ENCODE assay signal across 1 cellular context in genomic region chr13:59806801-59807200, GRCh38.
TF ChIP-seq lines count a peak whose summit lies in the region.

No MANE protein-coding gene starts in this region.

TF ChIP-seq in HepG2, 621 proteins besides CTCF, POLR2A, EP300 and RAD21 (continued from another document):
- TF ChIP-seq, protein P1, sequence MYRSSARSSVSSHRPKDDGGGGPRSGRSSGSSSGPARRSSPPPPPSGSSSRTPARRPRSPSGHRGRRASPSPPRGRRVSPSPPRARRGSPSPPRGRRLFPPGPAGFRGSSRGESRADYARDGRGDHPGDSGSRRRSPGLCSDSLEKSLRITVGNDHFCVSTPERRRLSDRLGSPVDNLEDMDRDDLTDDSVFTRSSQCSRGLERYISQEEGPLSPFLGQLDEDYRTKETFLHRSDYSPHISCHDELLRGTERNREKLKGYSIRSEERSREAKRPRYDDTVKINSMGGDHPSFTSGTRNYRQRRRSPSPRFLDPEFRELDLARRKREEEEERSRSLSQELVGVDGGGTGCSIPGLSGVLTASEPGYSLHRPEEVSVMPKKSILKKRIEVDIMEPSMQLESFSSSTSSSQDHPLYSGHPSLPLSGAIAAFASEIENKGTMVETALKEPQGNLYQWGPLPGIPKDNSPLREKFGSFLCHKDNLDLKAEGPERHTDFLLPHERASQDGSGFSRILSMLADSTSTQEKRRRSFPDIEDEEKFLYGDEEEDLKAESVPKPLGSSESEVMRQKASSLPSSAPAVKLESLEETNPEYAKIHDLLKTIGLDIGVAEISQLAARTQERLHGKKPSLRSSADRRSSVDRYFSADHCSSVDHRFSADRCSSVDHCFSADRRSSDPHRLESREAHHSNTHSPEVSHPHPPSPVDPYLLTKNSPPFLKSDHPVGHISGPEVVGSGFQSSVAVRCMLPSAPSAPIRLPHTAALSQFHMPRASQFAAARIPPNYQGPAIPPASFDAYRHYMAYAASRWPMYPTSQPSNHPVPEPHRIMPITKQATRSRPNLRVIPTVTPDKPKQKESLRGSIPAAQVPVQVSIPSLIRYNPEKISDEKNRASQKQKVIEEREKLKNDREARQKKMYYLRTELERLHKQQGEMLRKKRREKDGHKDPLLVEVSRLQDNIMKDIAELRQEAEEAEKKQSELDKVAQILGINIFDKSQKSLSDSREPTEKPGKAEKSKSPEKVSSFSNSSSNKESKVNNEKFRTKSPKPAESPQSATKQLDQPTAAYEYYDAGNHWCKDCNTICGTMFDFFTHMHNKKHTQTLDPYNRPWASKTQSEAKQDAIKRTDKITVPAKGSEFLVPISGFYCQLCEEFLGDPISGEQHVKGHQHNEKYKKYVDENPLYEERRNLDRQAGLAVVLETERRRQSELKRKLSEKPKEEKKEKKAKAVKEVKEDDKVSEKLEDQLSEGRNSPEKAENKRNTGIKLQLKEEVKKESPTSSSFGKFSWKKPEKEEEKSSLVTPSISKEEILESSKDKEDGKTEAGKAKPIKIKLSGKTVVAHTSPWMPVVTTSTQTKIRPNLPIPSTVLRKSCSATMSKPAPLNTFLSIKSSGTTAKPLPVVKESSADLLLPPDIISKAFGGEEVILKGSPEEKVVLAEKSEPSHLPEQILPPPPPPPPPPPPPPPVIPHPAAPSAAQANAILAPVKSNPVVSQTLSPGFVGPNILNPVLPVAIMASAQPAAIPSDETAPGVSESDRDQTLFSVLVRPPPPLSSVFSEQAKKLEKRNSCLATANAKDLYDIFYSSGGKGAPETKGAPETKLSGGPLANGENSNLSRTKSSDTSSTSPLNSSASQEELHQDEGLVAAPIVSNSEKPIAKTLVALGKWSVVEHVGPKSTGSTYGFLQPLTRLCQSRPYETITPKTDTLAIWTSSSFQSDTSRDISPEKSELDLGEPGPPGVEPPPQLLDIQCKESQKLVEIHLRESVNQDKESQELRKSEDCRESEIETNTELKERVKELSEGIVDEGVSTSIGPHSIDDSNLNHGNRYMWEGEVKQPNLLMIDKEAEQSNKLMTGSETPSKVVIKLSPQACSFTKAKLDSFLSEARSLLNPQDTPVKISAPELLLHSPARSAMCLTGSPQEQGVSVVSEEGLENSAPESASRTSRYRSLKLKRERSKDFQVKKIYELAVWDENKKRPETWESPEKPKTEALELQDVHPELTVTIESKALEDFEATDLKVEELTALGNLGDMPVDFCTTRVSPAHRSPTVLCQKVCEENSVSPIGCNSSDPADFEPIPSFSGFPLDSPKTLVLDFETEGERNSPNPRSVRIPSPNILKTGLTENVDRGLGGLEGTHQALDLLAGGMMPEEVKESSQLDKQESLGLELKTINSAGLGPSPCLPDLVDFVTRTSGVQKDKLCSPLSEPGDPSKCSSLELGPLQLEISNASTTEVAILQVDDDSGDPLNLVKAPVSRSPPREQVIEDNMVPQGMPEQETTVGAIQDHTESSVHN (CRISPR knock-in tag; IDR thresholded peaks at IDR 0.05): no peak
- TF ChIP-seq, protein P2, sequence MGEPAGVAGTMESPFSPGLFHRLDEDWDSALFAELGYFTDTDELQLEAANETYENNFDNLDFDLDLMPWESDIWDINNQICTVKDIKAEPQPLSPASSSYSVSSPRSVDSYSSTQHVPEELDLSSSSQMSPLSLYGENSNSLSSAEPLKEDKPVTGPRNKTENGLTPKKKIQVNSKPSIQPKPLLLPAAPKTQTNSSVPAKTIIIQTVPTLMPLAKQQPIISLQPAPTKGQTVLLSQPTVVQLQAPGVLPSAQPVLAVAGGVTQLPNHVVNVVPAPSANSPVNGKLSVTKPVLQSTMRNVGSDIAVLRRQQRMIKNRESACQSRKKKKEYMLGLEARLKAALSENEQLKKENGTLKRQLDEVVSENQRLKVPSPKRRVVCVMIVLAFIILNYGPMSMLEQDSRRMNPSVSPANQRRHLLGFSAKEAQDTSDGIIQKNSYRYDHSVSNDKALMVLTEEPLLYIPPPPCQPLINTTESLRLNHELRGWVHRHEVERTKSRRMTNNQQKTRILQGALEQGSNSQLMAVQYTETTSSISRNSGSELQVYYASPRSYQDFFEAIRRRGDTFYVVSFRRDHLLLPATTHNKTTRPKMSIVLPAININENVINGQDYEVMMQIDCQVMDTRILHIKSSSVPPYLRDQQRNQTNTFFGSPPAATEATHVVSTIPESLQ (CRISPR knock-in tag; conservative IDR thresholded peaks at IDR 0.05): no peak
- TF ChIP-seq ZNF747 (CRISPR knock-in tag; IDR thresholded peaks at IDR 0.05; ENCODE audit: borderline replicate concordance) (no peak), DMAP1 (CRISPR knock-in tag; IDR thresholded peaks at IDR 0.05) (no peak), MAFF (IDR thresholded peaks at IDR 0.05; ENCODE audit: low read depth, low read length) (peak; percentile 41; the same call in 1 of the 2 replicates)
- TF ChIP-seq, protein P3, sequence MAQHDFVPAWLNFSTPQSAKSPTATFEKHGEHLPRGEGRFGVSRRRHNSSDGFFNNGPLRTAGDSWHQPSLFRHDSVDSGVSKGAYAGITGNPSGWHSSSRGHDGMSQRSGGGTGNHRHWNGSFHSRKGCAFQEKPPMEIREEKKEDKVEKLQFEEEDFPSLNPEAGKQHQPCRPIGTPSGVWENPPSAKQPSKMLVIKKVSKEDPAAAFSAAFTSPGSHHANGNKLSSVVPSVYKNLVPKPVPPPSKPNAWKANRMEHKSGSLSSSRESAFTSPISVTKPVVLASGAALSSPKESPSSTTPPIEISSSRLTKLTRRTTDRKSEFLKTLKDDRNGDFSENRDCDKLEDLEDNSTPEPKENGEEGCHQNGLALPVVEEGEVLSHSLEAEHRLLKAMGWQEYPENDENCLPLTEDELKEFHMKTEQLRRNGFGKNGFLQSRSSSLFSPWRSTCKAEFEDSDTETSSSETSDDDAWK (CRISPR knock-in tag; IDR thresholded peaks at IDR 0.05): no peak
TF ChIP-seq in HepG2: peak in this region for 3.
